Comparison of ENCODE assay signal across 28 cellular contexts in the genomic region with DNA sequence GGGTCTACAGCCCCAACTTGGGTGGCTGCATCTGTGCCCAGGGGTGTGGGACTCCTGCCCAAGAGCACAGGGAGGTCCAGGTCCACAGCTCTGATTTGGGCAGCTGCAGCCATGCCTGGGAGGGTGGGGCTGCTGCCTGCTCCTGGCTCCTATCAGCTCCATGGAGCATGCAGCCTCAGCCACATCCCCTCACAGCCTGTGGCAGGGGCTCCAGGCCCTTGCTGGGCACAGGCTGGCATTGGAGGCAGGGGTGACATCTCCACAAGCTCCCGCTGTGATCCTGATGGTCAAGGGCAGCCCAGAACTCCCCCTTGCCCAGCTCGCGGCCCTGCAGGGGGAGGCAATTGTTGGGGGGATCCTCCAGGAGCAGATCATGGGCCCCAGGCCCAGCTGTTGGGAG. TPM values are rescaled to one million over a fixed set of nuclear protein-coding genes. Genes with fewer than 3 reads are reported as not detected.
DNase-seq lines count a peak whose midpoint lies in the region; ATAC-seq and TF ChIP-seq lines count a peak whose summit lies in the region.
"Had no signal": no experiment of that assay in that cellular context is flagged by ENCODE, and none has a peak within 500 bp of the region (broad histone marks: within the 10 kb centered on the region; RNA-seq: fewer than 3 reads in every experiment).

No MANE protein-coding gene starts in this region.

- H2AK5ac ChIP-seq in neuronal stem cell (ENCODE audit: low read depth, low read length) = peak overlapping the region; percentile 63

- intact Hi-C loops in aorta (cut with DNase I) = no loop called here
- intact Hi-C loops in CD4-positive, alpha-beta T cell (cut with DNase I, micrococcal nuclease) = no loop called here

- H3K27me3 ChIP-seq in HL-60 (ENCODE audit: insufficient read depth, poor library complexity, severe bottlenecking) (no peaks in the 10 kb centered on the region), neuronal stem cell (ENCODE audit: control insufficient read depth in 3 of 3, insufficient read depth in 3 of 3, low read depth in 1 of 3, low read length in 3 of 3) (no peaks in the 10 kb centered on the region), aorta (ENCODE audit: control insufficient read depth in 1 of 2, insufficient read depth in 2 of 2, low read length in 1 of 2) (no peaks in the 10 kb centered on the region), osteoblast (ENCODE audit: insufficient read depth, low read length) (no peaks in the 10 kb centered on the region)
- peaks cover 4% of the 10 kb centered on the region for H3K27me3 ChIP-seq in CD4-positive, alpha-beta T cell (ENCODE audit: control insufficient read depth, insufficient read depth, low read length)
- H3K27me3 ChIP-seq: BE2C, BLaER1 had no signal

- H3K4me1 ChIP-seq in neuronal stem cell (ENCODE audit: control insufficient read depth in 2 of 2, insufficient read depth in 1 of 2, low read depth in 1 of 2, low read length in 2 of 2) (no peaks in the 10 kb centered on the region), aorta (ENCODE audit: control insufficient read depth in 1 of 2, insufficient read depth in 2 of 2, low read length in 2 of 2) (no peaks in the 10 kb centered on the region), osteoblast (ENCODE audit: insufficient read depth, low read length) (no peaks in the 10 kb centered on the region)
- H3K4me1 ChIP-seq: BE2C, BLaER1 had no signal

- H3K9me3 ChIP-seq in neuronal stem cell (replicated peaks in 1 of 2; ENCODE audit: control insufficient read depth in 2 of 2, insufficient read depth in 1 of 2, low read depth in 1 of 2, low read length in 2 of 2) = peaks cover 0 to 4% of the 10 kb centered on the region in 2 donors
- H3K9me3 ChIP-seq in aorta (ENCODE audit: control insufficient read depth, low read length) = no peaks in the 10 kb centered on the region
- no peaks in the 10 kb centered on the region for H3K9me3 ChIP-seq in osteoblast (ENCODE audit: low read depth, low read length)
- H3K9me3 ChIP-seq in CD4-positive, alpha-beta T cell (ENCODE audit: control insufficient read depth, low read length) = no peaks in the 10 kb centered on the region
- H3K9me3 ChIP-seq: BE2C had no signal

- no peak overlapping the region for H2BK120ac ChIP-seq in neuronal stem cell (ENCODE audit: low read depth, low read length)

- CTCF ChIA-PET in CD4-positive, alpha-beta T cell (lab: Charles Lee) = no interaction called here

- no peaks in the 10 kb centered on the region for H3K79me2 ChIP-seq in osteoblast (ENCODE audit: insufficient read depth, low read length)

- H3K23ac ChIP-seq in neuronal stem cell (ENCODE audit: low read depth, low read length, poor library complexity) = peak overlapping the region; percentile 43

- TF ChIP-seq CTCF in HL-60 (IDR thresholded peaks at IDR 0.05; ENCODE audit: insufficient read depth, low read length) (no peak), osteoblast (IDR thresholded peaks at IDR 0.05; ENCODE audit: extremely low read depth, low read depth, low read length) (no peak)
- no peak for TF ChIP-seq CTCF in CD4-positive, alpha-beta T cell (IDR thresholded peaks at IDR 0.05)

- H3K9me3 Mint-ChIP-seq in stimulated activated naive CD8-positive, alpha-beta T cell treated with anti-CD3 and anti-CD28 coated beads, Interleukin-15, amount 100 ng/mL, for 72 hours = peaks cover 7 to 9% of the 10 kb centered on the region in 2 donors
- peaks cover 6% of the 10 kb centered on the region for H3K9me3 Mint-ChIP-seq in CD4-positive, alpha-beta T cell

- no peaks in the 10 kb centered on the region for H3K36me3 Mint-ChIP-seq in CD4-positive, alpha-beta T cell (ENCODE audit: low read depth)

- H3K36me3 ChIP-seq in neuronal stem cell (replicated peaks in 1 of 2; ENCODE audit: control insufficient read depth in 2 of 2, insufficient read depth in 2 of 2, low read length in 2 of 2) = no peaks in the 10 kb centered on the region
- no peaks in the 10 kb centered on the region for H3K36me3 ChIP-seq in aorta (ENCODE audit: control insufficient read depth in 1 of 2, insufficient read depth in 2 of 2, low read length in 1 of 2)
- no peaks in the 10 kb centered on the region for H3K36me3 ChIP-seq in osteoblast (ENCODE audit: insufficient read depth, low read length)
- H3K36me3 ChIP-seq: BE2C, BLaER1 had no signal

- no peak overlapping the region for H3K4me2 ChIP-seq in neuronal stem cell (ENCODE audit: insufficient read depth, low read length, poor library complexity, severe bottlenecking)
- no peak overlapping the region for H3K4me2 ChIP-seq in osteoblast (ENCODE audit: insufficient read depth, low read length)
- H3K4me2 ChIP-seq: BLaER1 had no signal

- no peak overlapping the region for H3K4me3 Mint-ChIP-seq in stimulated activated naive CD8-positive, alpha-beta T cell treated with anti-CD3 and anti-CD28 coated beads, Interleukin-15, amount 100 ng/mL, for 72 hours
- H3K4me3 Mint-ChIP-seq in CD4-positive, alpha-beta T cell = no peak overlapping the region
- H3K4me3 Mint-ChIP-seq: CD4-positive, alpha-beta memory T cell; CD8-positive, alpha-beta memory T cell had no signal

- H3K4me3 ChIP-seq in HL-60 (replicated peaks; ENCODE audit: insufficient read depth, low read length) (no peak overlapping the region), neuronal stem cell (ENCODE audit: low read length in 2 of 2) (no peak overlapping the region), aorta (ENCODE audit: low read length in 2 of 2) (no peak overlapping the region), osteoblast (ENCODE audit: insufficient read depth, low read length) (no peak overlapping the region)
- H3K4me3 ChIP-seq: BLaER1, GM12878 had no signal

- H4K20me1 ChIP-seq in osteoblast (ENCODE audit: insufficient read depth, low read length) = no peaks in the 10 kb centered on the region
- H4K20me1 ChIP-seq: BLaER1 had no signal

- peaks cover 2% of the 10 kb centered on the region for H3K79me1 ChIP-seq in neuronal stem cell (ENCODE audit: low read depth, low read length)

- POLR2A ChIA-PET in CD4-positive, alpha-beta T cell (lab: Charles Lee) = no interaction called here

- no peak overlapping the region for H2BK12ac ChIP-seq in neuronal stem cell (ENCODE audit: low read length)

- WGBS in neuronal stem cell (ENCODE audit: extremely low coverage in 2 of 2, insufficient read length in 2 of 2, insufficient replicate concordance in 1 of 2), 2 donors = no CpG with 5 or more reads among the region's 3 CpGs
- WGBS in aorta, 2 donors = 77 to 94% methylated on average over 3 of the region's 3 CpGs

- no peak overlapping the region for H4K91ac ChIP-seq in neuronal stem cell (ENCODE audit: low read depth, low read length, poor library complexity)

- H4K8ac ChIP-seq in neuronal stem cell (ENCODE audit: low read depth, low read length) = no peak overlapping the region

- H2AFZ ChIP-seq in neuronal stem cell (ENCODE audit: low read length) (no peak overlapping the region), osteoblast (ENCODE audit: low read length) (no peak overlapping the region)

- H3K27ac Mint-ChIP-seq in stimulated activated naive CD8-positive, alpha-beta T cell treated with anti-CD3 and anti-CD28 coated beads, Interleukin-15, amount 100 ng/mL, for 72 hours = no peak overlapping the region
- no peak overlapping the region for H3K27ac Mint-ChIP-seq in CD4-positive, alpha-beta T cell
- H3K27ac Mint-ChIP-seq: CD4-positive, alpha-beta memory T cell had no signal

- no peak overlapping the region for H3K9ac ChIP-seq in neuronal stem cell (ENCODE audit: low read depth, low read length, poor library complexity)
- H3K9ac ChIP-seq: BLaER1 had no signal

- no peak for DNase-seq in stimulated activated naive CD8-positive, alpha-beta T cell treated with anti-CD3 and anti-CD28 coated beads, Interleukin-15, amount 100 ng/mL, for 72 hours
- DNase-seq in stimulated activated naive CD8-positive, alpha-beta T cell treated with anti-CD3 and anti-CD28 coated beads, Interleukin-15, Interleukin-2, amounts not matched to agents 100 U/mL and 50 U/mL, for 24 hours = no peak
- no peak for DNase-seq in HL-60 (ENCODE audit: low read depth in 1 of 2, low spot score in 1 of 2)
- no peak for DNase-seq in neuronal stem cell (ENCODE audit: low spot score)
- DNase-seq in aorta = peak in 1 of 2 donors; percentile 48
- no peak for DNase-seq in osteoblast (ENCODE audit: insufficient read length, low spot score, missing footprints)
- DNase-seq in CD4-positive, alpha-beta T cell = no peak
- DNase-seq: 8988T; ACHN; BE2C; C1 segment of cervical spinal cord; CD4-positive, alpha-beta memory T cell; CD8-positive, alpha-beta memory T cell; COR-L47; DMS 273 treated with DMSO at 0.1 percent for 48 hours; DMS153; DMS53; DMS79; DND-41; EL; GDM1 had no signal

- peak; percentile 23 for ATAC-seq in stimulated activated naive CD8-positive, alpha-beta T cell treated with anti-CD3 and anti-CD28 coated beads, Interleukin-15, amount 100 ng/mL, for 72 hours
- no peak for ATAC-seq in stimulated activated naive CD8-positive, alpha-beta T cell treated with anti-CD3 and anti-CD28 coated beads, Interleukin-15, Interleukin-2, amounts not matched to agents 100 U/mL and 50 U/mL, for 24 hours
- ATAC-seq in aorta (ENCODE audit: low FRiP score) (peak; percentile 19), GM18870 (IDR thresholded peaks at IDR 0.05; ENCODE audit: unreplicated experiment) (no peak)
- ATAC-seq in CD4-positive, alpha-beta T cell (ENCODE audit: poor library complexity) = no peak
- ATAC-seq: GM12878 had no signal

- H2BK15ac ChIP-seq in neuronal stem cell (ENCODE audit: low read length) = no peak overlapping the region

- H3K4ac ChIP-seq in neuronal stem cell (ENCODE audit: low read length) = no peak overlapping the region

- H3K27ac ChIP-seq in HL-60 (replicated peaks) = peak overlapping the region; percentile 46; the same call in 1 of the 2 replicates
- no peak overlapping the region for H3K27ac ChIP-seq in neuronal stem cell (replicated peaks; ENCODE audit: low read length)
- no peak overlapping the region for H3K27ac ChIP-seq in aorta (ENCODE audit: low read depth in 1 of 2, low read length in 2 of 2)
- H3K27ac ChIP-seq in osteoblast (ENCODE audit: low read depth, low read length) = no peak overlapping the region
- no peak overlapping the region for H3K27ac ChIP-seq in CD4-positive, alpha-beta T cell (ENCODE audit: low read depth, low read length)
- H3K27ac ChIP-seq: BLaER1 had no signal

- peak overlapping the region; percentile 71 for H3K18ac ChIP-seq in neuronal stem cell (ENCODE audit: low read length)

- H3K14ac ChIP-seq in neuronal stem cell (ENCODE audit: low read length) = no peak overlapping the region

- H3K27me3 Mint-ChIP-seq in stimulated activated naive CD8-positive, alpha-beta T cell treated with anti-CD3 and anti-CD28 coated beads, Interleukin-15, amount 100 ng/mL, for 72 hours = peaks cover 32% of the 10 kb centered on the region
- peaks cover 37% of the 10 kb centered on the region for H3K27me3 Mint-ChIP-seq in CD4-positive, alpha-beta T cell

- H3K4me1 Mint-ChIP-seq in stimulated activated naive CD8-positive, alpha-beta T cell treated with anti-CD3 and anti-CD28 coated beads, Interleukin-15, amount 100 ng/mL, for 72 hours = no peaks in the 10 kb centered on the region
- no peaks in the 10 kb centered on the region for H3K4me1 Mint-ChIP-seq in CD4-positive, alpha-beta T cell (ENCODE audit: low read depth)
- H3K4me1 Mint-ChIP-seq: CD4-positive, alpha-beta memory T cell; CD8-positive, alpha-beta memory T cell had no signal

- H2BK5ac ChIP-seq in neuronal stem cell (ENCODE audit: low read length) = no peak overlapping the region

RNA-seq across cellular contexts. Expression of a gene that starts 6.3 kb away (rescaled TPM):
- not detected for polyA plus RNA-seq in neuronal stem cell (2013, experiment 1 of 2)
- polyA plus RNA-seq in neuronal stem cell (2013, experiment 2 of 2) = not detected
- total RNA-seq in aorta (not detected), osteoblast (not detected in 2 replicates)
- not detected for polyA plus RNA-seq in aorta
- total RNA-seq in CD4-positive, alpha-beta T cell = not detected
- total RNA-seq: A673; CD4-positive, alpha-beta memory T cell; CD8-positive, alpha-beta memory T cell; Daoy; G401; GM12878 had no signal
- polyA plus RNA-seq: AG04450; CD4-positive, alpha-beta memory T cell; CD8-positive, alpha-beta memory T cell; GM12878 had no signal

RNA-seq across cellular contexts. Expression of a gene that starts 17.5 kb away (rescaled TPM):
- under 0.01 TPM for polyA plus RNA-seq in neuronal stem cell (2013, experiment 1 of 2)
- under 0.01 TPM for polyA plus RNA-seq in neuronal stem cell (2013, experiment 2 of 2)
- total RNA-seq in aorta = under 1 TPM in 1 of 2 donors, not detected in 1; 0.13 TPM
- polyA plus RNA-seq in aorta = not detected
- total RNA-seq in osteoblast = under 0.01 TPM in 2 replicates
- total RNA-seq in CD4-positive, alpha-beta T cell = not detected
- total RNA-seq: CD4-positive, alpha-beta memory T cell; CD8-positive, alpha-beta memory T cell; G401; GM12878 had no signal
- polyA plus RNA-seq: AG04450; CD4-positive, alpha-beta memory T cell; CD8-positive, alpha-beta memory T cell; GM12878 had no signal

RNA-seq across cellular contexts. Expression of a gene that starts 26.3 kb away (rescaled TPM):
- not detected for polyA plus RNA-seq in neuronal stem cell (2013, experiment 1 of 2)
- polyA plus RNA-seq in neuronal stem cell (2013, experiment 2 of 2) = not detected
- total RNA-seq in aorta (not detected), osteoblast (not detected in 2 replicates)
- not detected for polyA plus RNA-seq in aorta
- total RNA-seq in CD4-positive, alpha-beta T cell = not detected
- total RNA-seq: A673; CD4-positive, alpha-beta memory T cell; CD8-positive, alpha-beta memory T cell; Daoy; G401; GM12878 had no signal
- polyA plus RNA-seq: AG04450; CD4-positive, alpha-beta memory T cell; CD8-positive, alpha-beta memory T cell; GM12878 had no signal

RNA-seq across cellular contexts. Expression of a gene that starts 44.7 kb away (rescaled TPM):
- polyA plus RNA-seq in neuronal stem cell (2013, experiment 1 of 2) = not detected
- not detected for polyA plus RNA-seq in neuronal stem cell (2013, experiment 2 of 2)
- total RNA-seq in aorta (not detected), osteoblast (not detected in 2 replicates)
- polyA plus RNA-seq in aorta = not detected
- total RNA-seq in CD4-positive, alpha-beta T cell = not detected
- total RNA-seq: A673; CD4-positive, alpha-beta memory T cell; CD8-positive, alpha-beta memory T cell; Daoy; G401; GM12878 had no signal
- polyA plus RNA-seq: AG04450; CD4-positive, alpha-beta memory T cell; CD8-positive, alpha-beta memory T cell; GM12878 had no signal

Comparison
In these comparisons a context has a peak if more than half of its experiments do, and no peak if none do; other contexts are left out.
1. ATAC-seq: peak in stimulated activated naive CD8-positive, alpha-beta T cell treated with anti-CD3 and anti-CD28 coated beads, Interleukin-15, amount 100 ng/mL, for 72 hours (single experiment) and aorta (single experiment); none in stimulated activated naive CD8-positive, alpha-beta T cell treated with anti-CD3 and anti-CD28 coated beads, Interleukin-15, Interleukin-2, amounts not matched to agents 100 U/mL and 50 U/mL, for 24 hours (single experiment), GM18870 (single experiment) and CD4-positive, alpha-beta T cell (single experiment).